ENCODE assay signal across 7 cellular contexts in the genomic region with DNA sequence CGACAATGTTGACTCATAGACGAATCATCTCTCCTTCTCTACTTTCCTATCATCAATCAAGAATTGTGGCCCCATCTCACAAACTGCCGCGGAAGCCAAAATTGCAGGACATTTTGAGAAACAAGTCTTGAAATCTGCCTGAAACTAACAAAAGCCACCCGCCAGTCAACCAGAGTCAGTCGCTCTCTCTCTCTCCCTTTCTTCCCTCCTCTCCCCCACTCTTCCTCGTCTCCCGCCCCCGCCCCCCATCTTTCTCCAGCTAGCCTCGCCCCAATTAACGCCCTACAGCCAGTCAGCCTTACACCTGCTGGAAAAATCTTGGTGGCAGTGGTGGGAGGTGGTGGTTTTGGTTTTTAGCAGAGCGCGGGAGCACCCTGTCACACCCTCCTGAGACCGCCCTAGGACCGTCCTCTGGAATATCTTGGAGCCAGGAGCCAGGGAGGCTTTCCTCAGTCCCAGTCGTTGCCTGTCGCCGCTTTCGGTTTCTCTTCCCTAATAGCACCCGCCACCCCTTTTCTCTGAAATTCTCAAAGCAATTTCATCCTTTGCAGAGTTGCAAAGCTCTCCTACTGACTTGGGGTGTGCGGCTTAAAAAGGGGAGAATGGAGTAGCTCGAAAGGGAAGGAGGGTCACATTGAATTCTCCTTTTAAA.
DNase-seq lines count a peak whose midpoint lies in the region; ATAC-seq and TF ChIP-seq lines count a peak whose summit lies in the region.

No MANE protein-coding gene starts in this region.

- WGBS in heart right ventricle, 2 donors = 2 to 3% methylated on average over 22 of the region's 22 CpGs

- TF ChIP-seq POLR2A in gastrocnemius medialis (IDR thresholded peaks at IDR 0.05) = no peak

- intact Hi-C loops in heart right ventricle (cut with DNase I) (loop anchor here in 5 of 10 donors (5.0 to 10.0 kb wide), 4 partner anchors 1037 to 1695 kb away; no protein-coding TSS in a partner anchor), gastrocnemius medialis (cut with DNase I; ENCODE audit: low total_unique reads) (no loop called here)

- H4K20me1 ChIP-seq in OCI-LY3 (ENCODE audit: insufficient read depth, low read length) = no peaks in the 10 kb centered on the region

- H3K79me2 ChIP-seq in OCI-LY3 (ENCODE audit: low read length) = no peaks in the 10 kb centered on the region

- no peak overlapping the region; the same call in 1 of the 2 replicates for H3K9ac ChIP-seq in OCI-LY3 (ENCODE audit: low read length)

- H3K27ac ChIP-seq in OCI-LY3 (ENCODE audit: low read length) (no peak overlapping the region), heart right ventricle (no peak overlapping the region), gastrocnemius medialis (no peak overlapping the region)

- H3K4me2 ChIP-seq in OCI-LY3 (ENCODE audit: low read length) = peak overlapping the region; percentile 76

- no peak for TF ChIP-seq CTCF in OCI-LY3 (IDR thresholded peaks at IDR 0.05; ENCODE audit: low read depth, low read length)
- no peak for TF ChIP-seq CTCF in heart right ventricle (IDR thresholded peaks at IDR 0.05)
- TF ChIP-seq CTCF in gastrocnemius medialis (IDR thresholded peaks at IDR 0.05 in 4 of 5, conservative IDR thresholded peaks at IDR 0.05 in 1 of 5) = no peak

- peak overlapping the region; percentile 77 for H3K4me3 ChIP-seq in OCI-LY3 (ENCODE audit: low read length)
- peak overlapping the region; percentile 18 to 54 (median 40) for H3K4me3 ChIP-seq in heart right ventricle
- peak overlapping the region; percentile 48 to 70 (median 56) for H3K4me3 ChIP-seq in gastrocnemius medialis

- H2AFZ ChIP-seq in OCI-LY3 (ENCODE audit: low read depth, low read length) = no peak overlapping the region

- H3K27me3 ChIP-seq in OCI-LY3 (ENCODE audit: low read depth, low read length) (no peaks in the 10 kb centered on the region; the same call in 1 of the 2 replicates), heart right ventricle (peaks cover 27 to 99% (median 95%) of the 10 kb centered on the region in 7 donors), gastrocnemius medialis (peaks cover 71 to 88% (median 83%) of the 10 kb centered on the region in 3 donors)

- DNase-seq in H4 (ENCODE audit: low spot score) (peak; percentile 32), heart right ventricle (no peak), gastrocnemius medialis (no peak), ureter (ENCODE audit: low spot score) (no peak), occipital lobe (lab: John Stamatoyannopoulos, UW) (no peak)

- in situ Hi-C loops in gastrocnemius medialis (cut with MboI; ENCODE audit: low sequenced_read_pairs in 4 of 4) = loop anchor here in 2 of 4 donors (25.0 kb wide), 2 partner anchors 1020 to 1695 kb away; no protein-coding TSS in a partner anchor

- ATAC-seq in heart right ventricle (peak in 6 of 8 donors; percentile 39 to 73 (median 60)), gastrocnemius medialis (peak in 1 of 2 donors; percentile 34), GM21619 (IDR thresholded peaks at IDR 0.05; ENCODE audit: unreplicated experiment) (no peak)

- no peaks in the 10 kb centered on the region for H3K4me1 ChIP-seq in OCI-LY3 (ENCODE audit: low read length)
- H3K4me1 ChIP-seq in heart right ventricle = peaks cover 3 to 56% (median 43%) of the 10 kb centered on the region in 9 donors
- peaks cover 20 to 29% of the 10 kb centered on the region in 2 donors for H3K4me1 ChIP-seq in gastrocnemius medialis

- no peaks in the 10 kb centered on the region for H3K9me3 ChIP-seq in OCI-LY3 (ENCODE audit: insufficient read depth, low read length)
- H3K9me3 ChIP-seq in heart right ventricle = no peaks in the 10 kb centered on the region
- no peaks in the 10 kb centered on the region for H3K9me3 ChIP-seq in gastrocnemius medialis

- H3K36me3 ChIP-seq in OCI-LY3 (replicated peaks; ENCODE audit: low read depth, low read length) = no peaks in the 10 kb centered on the region
- H3K36me3 ChIP-seq in heart right ventricle = no peaks in the 10 kb centered on the region
- no peaks in the 10 kb centered on the region for H3K36me3 ChIP-seq in gastrocnemius medialis
